Comparison of ENCODE assay signal across 1 cellular context in the genomic region with DNA sequence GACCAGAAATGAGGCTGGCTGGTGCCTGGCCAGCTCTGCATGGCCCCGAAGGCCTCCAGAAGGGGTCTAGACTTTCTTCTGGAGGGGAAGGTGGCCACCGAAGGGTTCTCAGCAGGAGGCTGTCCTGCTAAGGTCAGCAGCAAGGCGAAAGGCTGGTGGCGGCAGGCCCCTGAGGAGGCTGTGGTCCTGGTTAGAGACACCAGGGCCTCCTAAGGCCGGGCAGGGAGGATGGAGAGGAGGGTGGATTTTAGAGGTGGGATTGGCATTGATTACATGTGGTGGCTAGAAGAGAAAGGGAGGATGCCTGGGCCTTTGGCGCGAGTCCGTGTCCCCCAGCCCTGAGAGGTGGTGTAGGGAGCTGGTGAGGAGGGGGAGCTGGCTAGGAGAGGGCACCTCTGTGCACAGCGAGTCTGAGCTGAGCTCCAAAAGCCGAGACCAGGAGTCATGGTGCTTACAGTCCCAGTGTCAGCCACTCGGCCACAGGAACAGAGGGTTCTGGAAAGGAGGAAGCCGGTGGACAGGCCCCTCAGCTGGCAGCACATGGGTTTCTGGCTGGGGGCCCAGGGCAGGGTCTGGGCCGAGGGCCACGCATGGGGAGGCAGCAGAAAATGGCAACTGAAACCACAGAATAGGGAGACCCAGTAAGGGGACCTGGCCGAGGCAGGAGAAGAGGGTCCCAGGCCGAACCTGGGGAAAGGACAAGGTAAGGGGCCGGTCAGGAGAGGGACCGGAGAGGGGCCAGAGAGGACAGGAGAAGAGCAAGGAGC.
TF ChIP-seq lines count a peak whose summit lies in the region.

No MANE protein-coding gene starts in this region.

TF ChIP-seq in IMR-90, 13 proteins besides CTCF, POLR2A, EP300 and RAD21:
- TF ChIP-seq FOS (IDR thresholded peaks at IDR 0.05; ENCODE audit: low read depth, low read length) (no peak), NFE2L2 (IDR thresholded peaks at IDR 0.05; ENCODE audit: low read depth, low read length) (no peak), MAZ (IDR thresholded peaks at IDR 0.05; ENCODE audit: borderline replicate concordance, low read depth, low read length) (no peak), RCOR1 (IDR thresholded peaks at IDR 0.05; ENCODE audit: insufficient replicate concordance, low read length) (no peak), MXI1 (IDR thresholded peaks at IDR 0.05; ENCODE audit: borderline replicate concordance, low read depth, low read length) (no peak)
- TF ChIP-seq, protein P1, sequence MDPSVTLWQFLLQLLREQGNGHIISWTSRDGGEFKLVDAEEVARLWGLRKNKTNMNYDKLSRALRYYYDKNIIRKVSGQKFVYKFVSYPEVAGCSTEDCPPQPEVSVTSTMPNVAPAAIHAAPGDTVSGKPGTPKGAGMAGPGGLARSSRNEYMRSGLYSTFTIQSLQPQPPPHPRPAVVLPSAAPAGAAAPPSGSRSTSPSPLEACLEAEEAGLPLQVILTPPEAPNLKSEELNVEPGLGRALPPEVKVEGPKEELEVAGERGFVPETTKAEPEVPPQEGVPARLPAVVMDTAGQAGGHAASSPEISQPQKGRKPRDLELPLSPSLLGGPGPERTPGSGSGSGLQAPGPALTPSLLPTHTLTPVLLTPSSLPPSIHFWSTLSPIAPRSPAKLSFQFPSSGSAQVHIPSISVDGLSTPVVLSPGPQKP (IDR thresholded peaks at IDR 0.05; ENCODE audit: borderline replicate concordance, low read depth, low read length), result no peak
